In genomic region chr2:176991421-176991820, GRCh38 we compare ENCODE assay signal across 22 cellular contexts.
"Had no signal": no experiment of that assay in that cellular context is flagged by ENCODE, and none has a peak within 500 bp of the region (broad histone marks: within the 10 kb centered on the region; RNA-seq: fewer than 3 reads in every experiment).

No MANE protein-coding gene starts in this region.

- H3K4me3 ChIP-seq: SJSA1, SK-N-MC had no signal

- H3K9me3 ChIP-seq: SJSA1 had no signal

- FAIRE-seq: RCC 7860 had no signal

- H3K27ac ChIP-seq: SJSA1, SK-N-MC had no signal

- H3K36me3 ChIP-seq: SJSA1 had no signal

- H3K4me1 ChIP-seq: SJSA1 had no signal

- DNase-seq: KBM-7, MV-4-11, NCI-H1048, NCI-H1105, NCI-H1417, NCI-H1436 treated with DMSO at 0.1 percent for 48 hours, NCI-H1694, NCI-H1930, NCI-H2081, NCI-H2107, NCI-H2227 treated with DMSO at 0.1 percent for 48 hours, NCI-H446, NCI-H510A, NCI-H524 treated with DMSO at 0.1 percent for 48 hours, NCI-H69, NCI-H774, Right ventricle myocardium superior, RPMI8226, SIG-M5 had no signal

- H3K27me3 ChIP-seq: SJSA1 had no signal
